ENCODE assay signal across 8 cellular contexts in the genomic region with DNA sequence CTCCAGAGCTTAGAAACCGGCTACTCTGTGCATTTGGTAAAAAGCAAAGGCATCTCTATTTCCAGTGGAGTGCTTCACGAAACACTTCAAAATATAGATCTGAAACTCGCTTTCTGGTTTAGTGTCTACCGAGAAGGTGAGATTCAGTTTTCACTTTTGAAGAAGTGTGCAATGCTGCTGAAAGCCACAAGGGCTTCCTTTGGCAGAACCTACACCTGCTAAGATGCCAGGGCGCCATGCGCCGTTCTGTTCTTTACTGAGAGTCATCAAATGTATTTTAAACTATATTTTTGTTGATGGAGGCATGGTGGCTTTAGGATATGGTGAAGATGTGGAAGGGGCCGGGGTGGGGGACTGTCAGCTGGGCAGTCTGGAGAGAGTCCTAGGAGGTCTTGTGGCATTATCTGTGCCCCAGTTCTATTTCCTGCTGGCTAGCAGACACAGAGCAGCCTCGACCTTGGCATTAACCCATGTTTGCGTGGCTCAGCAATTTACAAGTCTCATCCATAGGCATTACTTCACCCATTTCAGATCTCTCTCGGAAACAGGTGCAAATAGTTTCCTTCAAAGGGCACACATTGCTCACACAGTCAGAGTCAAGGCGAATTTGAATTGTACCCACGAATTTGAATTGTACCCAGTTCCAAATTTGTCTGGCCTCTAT. TPM values are rescaled to one million over a fixed set of nuclear protein-coding genes. Genes with fewer than 3 reads are reported as not detected.
DNase-seq lines count a peak whose midpoint lies in the region; ATAC-seq and TF ChIP-seq lines count a peak whose summit lies in the region.

No MANE protein-coding gene starts in this region.

- peak overlapping the region in 1 of 2 donors; percentile 4 for H3K4me3 ChIP-seq in CD4-positive, alpha-beta memory T cell (ENCODE audit: low read length in 2 of 2)
- H3K4me3 ChIP-seq in rectal smooth muscle tissue (ENCODE audit: low read length), result no peak overlapping the region

- peak in 4 of 5 donors; percentile 9 to 26 (median 13) for DNase-seq in CD4-positive, alpha-beta memory T cell
- peak; percentile 49 for DNase-seq in activated CD4-positive, alpha-beta T cell treated with anti-CD3 and anti-CD28 coated beads, Interleukin-2, amount 10 ng/mL, durations not matched to agents 7 days and 5 days
- DNase-seq in Calu3 (no peak), NCI-H1105 (lab: John Stamatoyannopoulos, UW) (no peak), NCI-H69 (lab: John Stamatoyannopoulos, UW) (no peak)

- H3K9ac ChIP-seq in rectal smooth muscle tissue (ENCODE audit: low read length), result no peak overlapping the region

- ATAC-seq in GM18909 (IDR thresholded peaks at IDR 0.05; ENCODE audit: poor library complexity, unreplicated experiment) (peak; percentile 84), HG03039 (IDR thresholded peaks at IDR 0.05; ENCODE audit: unreplicated experiment) (peak; percentile 83)

- no peaks in the 10 kb centered on the region for H3K27me3 ChIP-seq in CD4-positive, alpha-beta memory T cell (ENCODE audit: insufficient read depth, low read length)
- H3K27me3 ChIP-seq in rectal smooth muscle tissue (ENCODE audit: control insufficient read depth, insufficient read depth, low read length), result peaks cover 4% of the 10 kb centered on the region

- intact Hi-C loops in CD4-positive, alpha-beta memory T cell (cut with micrococcal nuclease), result no loop called here
- intact Hi-C loops in Calu3 (cut with micrococcal nuclease; ENCODE audit: unreplicated experiment), result no loop called here

- H3K9me3 ChIP-seq in CD4-positive, alpha-beta memory T cell (ENCODE audit: control insufficient read depth in 1 of 2, low read length in 2 of 2), result no peaks in the 10 kb centered on the region

- BruUV-seq in Calu3 (replicated peaks; lab: Mats Ljungman, UMichigan), result no TSS peak

- H3K27ac Mint-ChIP-seq in CD4-positive, alpha-beta memory T cell, result peak overlapping the region in 4 of 7 donors; percentile 3 to 84 (median 49)
- no peak overlapping the region for H3K27ac Mint-ChIP-seq in activated CD4-positive, alpha-beta T cell treated with anti-CD3 and anti-CD28 coated beads, Interleukin-2, amount 10 ng/mL, durations not matched to agents 7 days and 5 days
- H3K27ac Mint-ChIP-seq in Calu3 (ENCODE audit: unreplicated experiment), result no peak overlapping the region

- POLR2A ChIA-PET in CD4-positive, alpha-beta memory T cell (lab: Charles Lee; ENCODE audit: partially characterized antibody), result no interaction called here
- POLR2A ChIA-PET in activated CD4-positive, alpha-beta T cell treated with anti-CD3 and anti-CD28 coated beads, Interleukin-2, amount 10 ng/mL, durations not matched to agents 7 days and 5 days (lab: Charles Lee), result no interaction called here

- no peaks in the 10 kb centered on the region for H3K36me3 ChIP-seq in CD4-positive, alpha-beta memory T cell (ENCODE audit: insufficient read depth, low read length)
- no peaks in the 10 kb centered on the region for H3K36me3 ChIP-seq in rectal smooth muscle tissue (ENCODE audit: control insufficient read depth, insufficient read depth, low read length)

- no peak overlapping the region for H3K27ac ChIP-seq in CD4-positive, alpha-beta memory T cell (ENCODE audit: low read depth, low read length)
- H3K27ac ChIP-seq in rectal smooth muscle tissue (ENCODE audit: low read depth, low read length), result peak overlapping the region; percentile 40

- peaks cover 19 to 33% (median 24%) of the 10 kb centered on the region in 4 donors for H3K4me1 Mint-ChIP-seq in CD4-positive, alpha-beta memory T cell
- H3K4me1 Mint-ChIP-seq in activated CD4-positive, alpha-beta T cell treated with anti-CD3 and anti-CD28 coated beads, Interleukin-2, amount 10 ng/mL, durations not matched to agents 7 days and 5 days, result peaks cover 45% of the 10 kb centered on the region
- H3K4me1 Mint-ChIP-seq in Calu3 (ENCODE audit: low read depth, unreplicated experiment), result no peaks in the 10 kb centered on the region

- H3K4me1 ChIP-seq in CD4-positive, alpha-beta memory T cell (ENCODE audit: insufficient read depth, low read length), result peaks cover 29% of the 10 kb centered on the region
- H3K4me1 ChIP-seq in rectal smooth muscle tissue (ENCODE audit: control insufficient read depth, insufficient read depth, low read length), result peaks cover 28% of the 10 kb centered on the region

- H3K9me3 Mint-ChIP-seq in CD4-positive, alpha-beta memory T cell, result no peaks in the 10 kb centered on the region
- no peaks in the 10 kb centered on the region for H3K9me3 Mint-ChIP-seq in activated CD4-positive, alpha-beta T cell treated with anti-CD3 and anti-CD28 coated beads, Interleukin-2, amount 10 ng/mL, durations not matched to agents 7 days and 5 days
- no peaks in the 10 kb centered on the region for H3K9me3 Mint-ChIP-seq in Calu3 (ENCODE audit: low read depth, unreplicated experiment)

- H3K27me3 Mint-ChIP-seq in CD4-positive, alpha-beta memory T cell, result peaks cover 2 to 24% of the 10 kb centered on the region in 2 donors
- H3K27me3 Mint-ChIP-seq in activated CD4-positive, alpha-beta T cell treated with anti-CD3 and anti-CD28 coated beads, Interleukin-2, amount 10 ng/mL, durations not matched to agents 7 days and 5 days, result peaks cover 38% of the 10 kb centered on the region
- H3K27me3 Mint-ChIP-seq in Calu3 (ENCODE audit: unreplicated experiment), result peaks cover 76% of the 10 kb centered on the region

- H3K36me3 Mint-ChIP-seq in CD4-positive, alpha-beta memory T cell, result no peaks in the 10 kb centered on the region
- no peaks in the 10 kb centered on the region for H3K36me3 Mint-ChIP-seq in activated CD4-positive, alpha-beta T cell treated with anti-CD3 and anti-CD28 coated beads, Interleukin-2, amount 10 ng/mL, durations not matched to agents 7 days and 5 days (ENCODE audit: low read depth)
- no peaks in the 10 kb centered on the region for H3K36me3 Mint-ChIP-seq in Calu3 (ENCODE audit: insufficient read depth, unreplicated experiment)

- H3K4me3 Mint-ChIP-seq in CD4-positive, alpha-beta memory T cell, result peak overlapping the region in 7 of 8 donors; percentile 37 to 81 (median 62)
- H3K4me3 Mint-ChIP-seq in activated CD4-positive, alpha-beta T cell treated with anti-CD3 and anti-CD28 coated beads, Interleukin-2, amount 10 ng/mL, durations not matched to agents 7 days and 5 days, result peak overlapping the region; percentile 7
- no peak overlapping the region for H3K4me3 Mint-ChIP-seq in Calu3 (ENCODE audit: low read depth, unreplicated experiment)

- CTCF ChIA-PET in CD4-positive, alpha-beta memory T cell (lab: Charles Lee; ENCODE audit: partially characterized antibody), result interaction anchor here (1.2 to 1.3 kb wide), 2 partner anchors 9 to 10 kb away, joined by 4 read pairs; no protein-coding TSS in a partner anchor
- CTCF ChIA-PET in activated CD4-positive, alpha-beta T cell treated with anti-CD3 and anti-CD28 coated beads, Interleukin-2, amount 10 ng/mL, durations not matched to agents 7 days and 5 days (lab: Charles Lee), result interaction anchor here (1.0 to 1.2 kb wide), 4 partner anchors 10 to 259 kb away, joined by 3 to 5 read pairs (median 4); no protein-coding TSS in a partner anchor
- CTCF ChIA-PET in Calu3 (lab: Charles Lee), result no interaction called here

- TF ChIP-seq CTCF in Calu3 (IDR thresholded peaks at IDR 0.05; ENCODE audit: unreplicated experiment), result no peak

RNA-seq across cellular contexts. Expression of a gene that starts 46.7 kb away (rescaled TPM):
- not detected for total RNA-seq in CD4-positive, alpha-beta memory T cell
- polyA plus RNA-seq in CD4-positive, alpha-beta memory T cell, result not detected
- not detected for total RNA-seq in activated CD4-positive, alpha-beta T cell treated with anti-CD3 and anti-CD28 coated beads, Interleukin-2, amount 10 ng/mL, durations not matched to agents 7 days and 5 days
- not detected in 2 replicates for total RNA-seq in Calu3 (2022)

RNA-seq across cellular contexts. Expression of a gene that starts 52.4 kb away (rescaled TPM):
- total RNA-seq in CD4-positive, alpha-beta memory T cell, result 10 to 100 TPM; 75.9 to 84.7 TPM
- polyA plus RNA-seq in CD4-positive, alpha-beta memory T cell, result 100 to 1,000 TPM; 140 to 273 TPM
- total RNA-seq in activated CD4-positive, alpha-beta T cell treated with anti-CD3 and anti-CD28 coated beads, Interleukin-2, amount 10 ng/mL, durations not matched to agents 7 days and 5 days, result 100 to 1,000 TPM; 127 to 136 TPM
- total RNA-seq in Calu3 (2022), result 313 and 317 TPM in 2 replicates

Comparison
In these comparisons a context has a peak if more than half of its experiments do, and no peak if none do; other contexts are left out.
1. DNase-seq: peak in CD4-positive, alpha-beta memory T cell (4 of 5) and activated CD4-positive, alpha-beta T cell treated with anti-CD3 and anti-CD28 coated beads, Interleukin-2, amount 10 ng/mL, durations not matched to agents 7 days and 5 days (single experiment); none in Calu3 (single experiment), NCI-H1105 (single experiment) and NCI-H69 (single experiment).
2. H3K27ac Mint-ChIP-seq: peak in CD4-positive, alpha-beta memory T cell (4 of 7); none in activated CD4-positive, alpha-beta T cell treated with anti-CD3 and anti-CD28 coated beads, Interleukin-2, amount 10 ng/mL, durations not matched to agents 7 days and 5 days (single experiment) and Calu3 (single experiment).